In the genomic region with DNA sequence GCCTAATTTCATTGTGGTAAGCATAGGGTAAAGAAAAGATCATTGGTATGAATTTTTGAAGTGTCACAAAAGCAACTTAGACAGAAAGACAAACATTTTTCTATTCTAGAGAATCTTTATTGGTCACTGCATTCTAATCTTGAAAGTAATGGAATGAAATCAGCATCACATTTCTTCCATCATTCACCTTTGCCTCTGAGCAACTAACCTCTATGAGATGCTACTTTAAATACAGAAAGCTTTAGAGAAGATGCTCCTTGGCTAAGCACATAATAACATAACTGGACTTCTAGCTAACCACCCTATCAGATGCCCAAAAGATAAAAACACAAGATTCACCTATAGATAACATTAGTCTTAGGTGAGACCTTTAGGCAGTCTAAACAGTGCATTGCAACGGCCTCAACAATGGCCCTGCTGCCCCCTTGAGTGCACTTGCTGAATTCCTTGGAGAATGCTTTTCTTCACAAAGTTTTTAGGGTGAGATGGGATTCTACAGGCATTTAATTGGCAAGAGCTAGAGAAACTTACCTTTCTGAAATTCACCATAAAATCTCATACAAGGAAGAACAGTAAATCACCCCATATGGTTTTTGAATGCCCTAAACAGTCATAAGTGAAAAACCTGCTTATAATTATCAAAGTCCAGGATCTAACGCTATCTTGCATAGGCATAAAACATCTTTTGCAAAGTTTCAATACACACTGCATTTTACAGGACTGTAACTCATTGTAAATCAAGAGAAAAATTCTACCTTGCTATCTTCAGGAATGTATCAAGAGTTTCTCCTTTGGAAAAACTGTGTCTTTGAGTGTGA, we compare ENCODE assay signal across 8 cellular contexts.
DNase-seq lines count a peak whose midpoint lies in the region; ATAC-seq and TF ChIP-seq lines count a peak whose summit lies in the region.

No MANE protein-coding gene starts in this region.

- ATAC-seq in HG02852 (IDR thresholded peaks at IDR 0.05; ENCODE audit: unreplicated experiment): peak; percentile 61

- intact Hi-C loops in lower leg skin (cut with DNase I; ENCODE audit: low total_unique reads): no loop called here

- 18 to 29% methylated on average over 2 of the region's 2 CpGs for WGBS in lower leg skin, 2 donors

- TF ChIP-seq CTCF in lower leg skin (IDR thresholded peaks at IDR 0.05): no peak

- no peak overlapping the region for H3K4me3 ChIP-seq in lower leg skin (ENCODE audit: low read depth, poor library complexity, severe bottlenecking)

- DNase-seq in EL (peak; percentile 18), SKM-1 (lab: John Stamatoyannopoulos, UW; ENCODE audit: unreplicated experiment) (peak; percentile 15), islet precursor cell (peak; percentile 59), SHP77 treated with DMSO at 0.1 percent for 48 hours (lab: John Stamatoyannopoulos, UW) (no peak), DMS114 treated with DMSO at 0.1 percent for 48 hours (lab: John Stamatoyannopoulos, UW; ENCODE audit: unreplicated experiment) (no peak), lower leg skin (ENCODE audit: low spot score in 2 of 2) (no peak)
- DNase-seq in activated effector memory CD4-positive, alpha-beta T cell treated with anti-CD3 and anti-CD28 coated beads, Interleukin-2, amount 50 U/mL, for 16 hours: no peak

- TF ChIP-seq POLR2A in lower leg skin (IDR thresholded peaks at IDR 0.05): no peak

Comparison
In these comparisons a context has a peak if more than half of its experiments do, and no peak if none do; other contexts are left out.
1. DNase-seq: peak in EL (single experiment), SKM-1 (single experiment) and islet precursor cell (single experiment); none in activated effector memory CD4-positive, alpha-beta T cell treated with anti-CD3 and anti-CD28 coated beads, Interleukin-2, amount 50 U/mL, for 16 hours (single experiment), SHP77 treated with DMSO at 0.1 percent for 48 hours (single experiment), DMS114 treated with DMSO at 0.1 percent for 48 hours (single experiment) and lower leg skin (0 of 2).